In genomic region chr6:16105056-16105455, GRCh38 we compare ENCODE assay signal across 1 cellular context.
TF ChIP-seq lines count a peak whose summit lies in the region.

No MANE protein-coding gene starts in this region.

TF ChIP-seq in K562, 482 proteins besides CTCF, POLR2A, EP300 and RAD21:
- TF ChIP-seq ZBTB11 (CRISPR knock-in tag; IDR thresholded peaks at IDR 0.05) = no peak
- no peak for TF ChIP-seq ZNF584 (CRISPR knock-in tag; IDR thresholded peaks at IDR 0.05; ENCODE audit: low read depth)
- no peak for TF ChIP-seq ZNF354B (CRISPR knock-in tag; IDR thresholded peaks at IDR 0.05)
- no peak for TF ChIP-seq REST (CRISPR knock-in tag; IDR thresholded peaks at IDR 0.05; ENCODE audit: low read depth)
- no peak for TF ChIP-seq ZNF384 (IDR thresholded peaks at IDR 0.05; ENCODE audit: low read depth, low read length)
- TF ChIP-seq HOXB6 (CRISPR knock-in tag; IDR thresholded peaks at IDR 0.05; ENCODE audit: borderline replicate concordance) = no peak
- TF ChIP-seq MTF1 (CRISPR knock-in tag; IDR thresholded peaks at IDR 0.05; ENCODE audit: borderline replicate concordance) = no peak
- no peak for TF ChIP-seq NBN (IDR thresholded peaks at IDR 0.05; ENCODE audit: low read depth)
